ENCODE assay signal across 14 cellular contexts in the genomic region with DNA sequence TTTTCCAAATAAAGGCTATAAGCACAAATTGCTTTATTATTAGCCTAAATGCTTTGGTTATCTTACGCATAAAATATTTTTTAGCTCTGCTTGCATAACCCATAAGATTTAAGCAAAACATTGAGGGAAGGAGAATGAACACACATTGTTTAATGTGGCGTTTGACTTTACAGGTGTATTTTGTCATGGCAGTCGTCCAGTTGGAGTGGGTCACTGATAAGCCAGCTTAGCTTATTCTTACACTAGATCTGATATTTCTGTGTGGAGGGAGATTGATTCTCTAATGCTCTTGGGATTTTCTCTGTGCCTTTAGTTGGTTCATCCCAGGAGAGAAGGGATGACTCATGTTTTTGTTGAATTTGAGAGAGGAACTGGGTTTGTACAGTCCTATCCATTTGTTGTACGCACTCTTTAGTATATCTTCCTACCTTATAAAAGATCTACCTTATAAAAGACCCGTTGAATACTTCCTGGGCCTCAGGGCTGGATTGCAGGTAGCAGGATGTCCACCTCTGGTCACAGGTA. TPM values are rescaled to one million over a fixed set of nuclear protein-coding genes. Genes with fewer than 3 reads are reported as not detected.
DNase-seq lines count a peak whose midpoint lies in the region; ATAC-seq, FAIRE-seq and TF ChIP-seq lines count a peak whose summit lies in the region.
"Had no signal": no experiment of that assay in that cellular context is flagged by ENCODE, and none has a peak within 500 bp of the region (broad histone marks: within the 10 kb centered on the region; RNA-seq: fewer than 3 reads in every experiment).

No MANE protein-coding gene starts in this region.

- no peak overlapping the region for H3K9ac ChIP-seq in mesenchymal stem cell (ENCODE audit: low read length)

- no peak overlapping the region for H2BK15ac ChIP-seq in mesenchymal stem cell (ENCODE audit: low read depth, poor library complexity, severe bottlenecking)

- no peak overlapping the region for H3K27ac ChIP-seq in A549
- H3K27ac ChIP-seq in VCaP, result peak overlapping the region; percentile 67
- H3K27ac ChIP-seq in mesenchymal stem cell (ENCODE audit: low read length, poor library complexity, severe bottlenecking), result no peak overlapping the region

- H4K8ac ChIP-seq in mesenchymal stem cell (ENCODE audit: low read length), result no peak overlapping the region

- no peak overlapping the region for H3K4ac ChIP-seq in mesenchymal stem cell (ENCODE audit: low read depth in 1 of 2, low read length in 2 of 2)

- no peak overlapping the region for H3K18ac ChIP-seq in mesenchymal stem cell (ENCODE audit: low read depth in 1 of 2, low read length in 2 of 2)

- TF ChIP-seq RAD21 in A549 (conservative IDR thresholded peaks at IDR 0.05 in 1 of 2, IDR thresholded peaks at IDR 0.05 in 1 of 2), result no peak

- CTCF ChIA-PET in A549 (lab: Yijun Ruan, JAX), result interaction anchor here (1.0 kb wide), 2 partner anchors 64 to 85 kb away, joined by 3 read pairs; no protein-coding TSS in a partner anchor

- POLR2A ChIA-PET in A549 (lab: Yijun Ruan, JAX), result no interaction called here

- H3K9me3 ChIP-seq in A549 (no peaks in the 10 kb centered on the region), mesenchymal stem cell (ENCODE audit: control insufficient read depth, low read length) (no peaks in the 10 kb centered on the region)

- no peak overlapping the region for H2BK120ac ChIP-seq in mesenchymal stem cell (ENCODE audit: low read depth, low read length)

- no peak overlapping the region for H3K4me2 ChIP-seq in A549
- H3K4me2 ChIP-seq in mesenchymal stem cell (ENCODE audit: low read length, poor library complexity, severe bottlenecking), result no peak overlapping the region

- WGBS in A549 (ENCODE audit: missing lambda C conversion rate), result 69% methylated on average over 5 of the region's 5 CpGs
- 85% methylated on average over 3 of the region's 5 CpGs for WGBS in mesenchymal stem cell

- ATAC-seq in A549, result no peak

- no peak overlapping the region for H2AFZ ChIP-seq in mesenchymal stem cell (ENCODE audit: low read depth, low read length)

- H3K36me3 ChIP-seq in mesenchymal stem cell (ENCODE audit: control insufficient read depth in 1 of 2, insufficient read depth in 2 of 2, low read depth in 1 of 2, low read length in 2 of 2), result no peaks in the 10 kb centered on the region

- H2BK12ac ChIP-seq in mesenchymal stem cell (ENCODE audit: low read length in 2 of 2), result no peak overlapping the region

- no peaks in the 10 kb centered on the region for H3K27me3 ChIP-seq in mesenchymal stem cell (ENCODE audit: control insufficient read depth in 1 of 2, insufficient read depth in 1 of 2, low read length in 2 of 2)

- H3K4me1 ChIP-seq in A549 (no peaks in the 10 kb centered on the region; the same call in 2 of the 3 replicates), mesenchymal stem cell (ENCODE audit: control insufficient read depth, insufficient read depth, low read depth, low read length) (peaks cover 1% of the 10 kb centered on the region)

- H3K79me1 ChIP-seq in mesenchymal stem cell (replicated peaks; ENCODE audit: low read length, poor library complexity, severe bottlenecking), result no peaks in the 10 kb centered on the region

- H3K23ac ChIP-seq in mesenchymal stem cell (ENCODE audit: low read length in 2 of 2), result no peak overlapping the region

- no peak for DNase-seq in A549 (ENCODE audit: low read depth in 1 of 2, low spot score in 1 of 2)
- peak; percentile 2 for DNase-seq in HCEC 1CT
- peak; percentile 26 for DNase-seq in mesenchymal stem cell
- no peak for DNase-seq in NCI-H128 (lab: John Stamatoyannopoulos, UW; ENCODE audit: unreplicated experiment)
- no peak for DNase-seq in amygdala (lab: John Stamatoyannopoulos, UW)
- DNase-seq in D341Med (ENCODE audit: low spot score), result no peak
- DNase-seq: ACHN; CD4-positive, alpha-beta memory T cell; H7; NCI-H1092; NCI-H1694 treated with DMSO at 0.1 percent for 48 hours; NCI-H345; NCI-H526 treated with DMSO at 0.1 percent for 48 hours had no signal

- H3K14ac ChIP-seq in mesenchymal stem cell (ENCODE audit: low read length in 2 of 2), result no peak overlapping the region

- no peak overlapping the region for H2AK5ac ChIP-seq in mesenchymal stem cell (ENCODE audit: low read length, severe bottlenecking)

- TF ChIP-seq POLR2A in A549 (IDR thresholded peaks at IDR 0.05; ENCODE audit: low read length), result no peak

- TF ChIP-seq CTCF in A549 (IDR thresholded peaks at IDR 0.05) (no peak), VCaP (conservative IDR thresholded peaks at IDR 0.05) (no peak)

- H3K4me3 ChIP-seq in A549 (no peak overlapping the region), mesenchymal stem cell (ENCODE audit: insufficient read depth in 1 of 2, low read depth in 1 of 2, low read length in 2 of 2) (no peak overlapping the region)

- no peak overlapping the region for H2BK5ac ChIP-seq in mesenchymal stem cell (ENCODE audit: low read depth, low read length, poor library complexity, severe bottlenecking)

- no peak for FAIRE-seq in A549 (lab: Jason Lieb, UNC)

- H4K91ac ChIP-seq in mesenchymal stem cell (ENCODE audit: low read length), result no peak overlapping the region

- TF ChIP-seq EP300 in A549 (IDR thresholded peaks at IDR 0.05), result no peak

TF ChIP-seq in A549, 52 proteins besides CTCF, POLR2A, EP300 and RAD21:
- no peak for TF ChIP-seq FOSL2 (IDR thresholded peaks at IDR 0.05)
- peak; percentile 50; the same call in 1 of the 2 replicates for TF ChIP-seq FOSL2 (CRISPR knock-in tag; IDR thresholded peaks at IDR 0.05)
- TF ChIP-seq ZNF302 (CRISPR knock-in tag; IDR thresholded peaks at IDR 0.05), result no peak

RNA-seq across cellular contexts. Expression of a gene that starts 47.5 kb away (rescaled TPM):
- 8.5 and 10.0 TPM in 2 replicates for polyA plus RNA-seq in A549 (2011; rRNA removed)
- polyA plus RNA-seq in A549 (2012; cell fraction: cytosol; rRNA removed), result 4.6 and 6.1 TPM in 2 replicates
- polyA plus RNA-seq in A549 (2012; cell fraction: nucleus; rRNA removed), result 1.9 and 2.4 TPM in 2 replicates
- polyA plus RNA-seq in A549 (2017; fragmentation: RNase III; extraction: RNeasy Plus Mini Kit Qiagen cat#74134 plus additional on column Dnase treatment), result 10.0 to 11.4 TPM (median 11.3 TPM) in 3 replicates
- polyA minus RNA-seq in A549 (2011; rRNA and poly(A)+ RNA removed), result 4.0 and 5.1 TPM in 2 replicates
- 10.3 TPM for polyA plus RNA-seq in mesenchymal stem cell (2013, experiment 1 of 2)
- polyA plus RNA-seq in mesenchymal stem cell (2013, experiment 2 of 2), result 12.4 TPM

Comparison
In these comparisons a context has a peak if more than half of its experiments do, and no peak if none do; other contexts are left out.
1. DNase-seq: peak in HCEC 1CT (single experiment) and mesenchymal stem cell (single experiment); none in A549 (0 of 2), NCI-H128 (single experiment), amygdala (0 of 56) and D341Med (single experiment).